ENCODE assay signal across 1 cellular context in genomic region chr19:8512991-8513686, GRCh38.
TF ChIP-seq lines count a peak whose summit lies in the region.

No MANE protein-coding gene starts in this region.

TF ChIP-seq in HepG2, 621 proteins besides CTCF, POLR2A, EP300 and RAD21 (continued from another document):
- peak; percentile 51; the same call in 1 of the 2 replicates for TF ChIP-seq THAP9 (CRISPR knock-in tag; IDR thresholded peaks at IDR 0.05; ENCODE audit: borderline replicate concordance)
- TF ChIP-seq ZNF3 (CRISPR knock-in tag; IDR thresholded peaks at IDR 0.05), result no peak
- TF ChIP-seq ZNF790 (CRISPR knock-in tag; IDR thresholded peaks at IDR 0.05; ENCODE audit: borderline replicate concordance), result 0 out of 2 replicates have a peak, but pooled peaks have one; percentile 69
- TF ChIP-seq PRMT3 (CRISPR knock-in tag; IDR thresholded peaks at IDR 0.05; ENCODE audit: borderline replicate concordance, low read depth), result no peak
- TF ChIP-seq ZNF788 (CRISPR knock-in tag; IDR thresholded peaks at IDR 0.05; ENCODE audit: borderline replicate concordance), result peak; percentile 12; the same call in 1 of the 2 replicates
- peak; percentile 31; the same call in 1 of the 2 replicates for TF ChIP-seq ZNF770 (CRISPR knock-in tag; IDR thresholded peaks at IDR 0.05)
- TF ChIP-seq ELF4 (CRISPR knock-in tag; IDR thresholded peaks at IDR 0.05; ENCODE audit: borderline replicate concordance), result peak; percentile 43; the same call in 1 of the 2 replicates
- TF ChIP-seq ZNF225 (CRISPR knock-in tag; IDR thresholded peaks at IDR 0.05), result peak; percentile 16; the same call in 1 of the 2 replicates
- peak; percentile 14; the same call in 1 of the 2 replicates for TF ChIP-seq ZNF350 (CRISPR knock-in tag; IDR thresholded peaks at IDR 0.05; ENCODE audit: borderline replicate concordance, low read depth)
- TF ChIP-seq ZNF550 (CRISPR knock-in tag; IDR thresholded peaks at IDR 0.05; ENCODE audit: borderline replicate concordance), result 0 out of 2 replicates have a peak, but pooled peaks have one; percentile 21
- no peak for TF ChIP-seq NFATC3 (CRISPR knock-in tag; IDR thresholded peaks at IDR 0.05)
- TF ChIP-seq NRL (CRISPR knock-in tag; IDR thresholded peaks at IDR 0.05; ENCODE audit: borderline replicate concordance), result no peak
- TF ChIP-seq AKAP8 (CRISPR knock-in tag; IDR thresholded peaks at IDR 0.05), result 0 out of 2 replicates have a peak, but pooled peaks have one; percentile 7
